Comparison of ENCODE assay signal across 9 cellular contexts in genomic region chr6:37177083-37177949, GRCh38. TPM values are rescaled to one million over a fixed set of nuclear protein-coding genes. Genes with fewer than 3 reads are reported as not detected.
A peak's percentile ranks its signal among the peaks of the same experiment; 100 is the strongest.
DNase-seq lines count a peak whose midpoint lies in the region; ATAC-seq and TF ChIP-seq lines count a peak whose summit lies in the region.
"Had no signal": no experiment of that assay in that cellular context is flagged by ENCODE, and none has a peak within 500 bp of the region (broad histone marks: within the 10 kb centered on the region; RNA-seq: fewer than 3 reads in every experiment).

No MANE protein-coding gene starts in this region.

- no peaks in the 10 kb centered on the region for H3K79me2 ChIP-seq in Karpas-422 (ENCODE audit: low read length)

- intact Hi-C loops in CD8-positive, alpha-beta T cell (cut with DNase I, micrococcal nuclease), result loop anchor here (10.0 kb wide), 2 partner anchors 337 to 573 kb away; no protein-coding TSS in a partner anchor
- intact Hi-C loops in prostate gland (cut with DNase I), result no loop called here

- no peaks in the 10 kb centered on the region for H3K9me2 ChIP-seq in Karpas-422 (replicated peaks; ENCODE audit: insufficient read depth, low read length)

- no peak for DNase-seq in CD8-positive, alpha-beta T cell
- peak; percentile 66 for DNase-seq in Karpas-422
- no peak for DNase-seq in WTC11 (ENCODE audit: low spot score)
- DNase-seq in medulla oblongata (ENCODE audit: extremely low spot score), result peak; percentile 54
- DNase-seq in NCI-H2107 treated with DMSO at 0.1 percent for 48 hours (lab: John Stamatoyannopoulos, UW; ENCODE audit: unreplicated experiment), result no peak
- DNase-seq in prostate gland (ENCODE audit: low spot score), result no peak
- DNase-seq: activated naive CD4-positive, alpha-beta T cell had no signal

- H3K9me3 ChIP-seq in CD8-positive, alpha-beta T cell (ENCODE audit: low read length), result no peaks in the 10 kb centered on the region
- H3K9me3 ChIP-seq in Karpas-422 (ENCODE audit: low read length) (no peaks in the 10 kb centered on the region), prostate gland (no peaks in the 10 kb centered on the region)

- peaks cover 84% of the 10 kb centered on the region for H3K4me1 ChIP-seq in CD8-positive, alpha-beta T cell (ENCODE audit: insufficient read depth, low read length)
- H3K4me1 ChIP-seq in Karpas-422 (ENCODE audit: low read length) (peaks cover 10% of the 10 kb centered on the region), prostate gland (replicated peaks) (peaks cover 3% of the 10 kb centered on the region)

- H3K27ac Mint-ChIP-seq in CD8-positive, alpha-beta T cell, result peak overlapping the region; percentile 87
- no peak overlapping the region for H3K27ac Mint-ChIP-seq in WTC11

- no peak for ATAC-seq in CD8-positive, alpha-beta T cell
- peak; percentile 52 for ATAC-seq in WTC11
- ATAC-seq in HG02852 (IDR thresholded peaks at IDR 0.05; ENCODE audit: unreplicated experiment), result no peak
- no peak for ATAC-seq in HG02642 (IDR thresholded peaks at IDR 0.05; ENCODE audit: poor library complexity, unreplicated experiment)

- POLR2A ChIA-PET in CD8-positive, alpha-beta T cell (lab: Charles Lee), result interaction anchor here (0.6 to 1.4 kb wide), 3 partner anchors 10 to 130 kb away, joined by 3 to 8 read pairs (median 3); no protein-coding TSS in a partner anchor
- POLR2A ChIA-PET in WTC11 (lab: Charles Lee), result interaction anchor here (0.6 to 0.9 kb wide), 2 partner anchors 38 to 112 kb away, joined by 3 to 7 read pairs; no protein-coding TSS in a partner anchor

- CTCF ChIA-PET in CD8-positive, alpha-beta T cell (lab: Charles Lee), result interaction anchor here (1.2 to 11.3 kb wide), 6 partner anchors 10 to 292 kb away, joined by 3 to 396 read pairs (median 7); partner anchors contain the start of gene C6orf89
- CTCF ChIA-PET in WTC11 (lab: Charles Lee), result interaction anchor here (0.6 to 1.6 kb wide), 8 partner anchors 33 to 159 kb away, joined by 3 to 5 read pairs (median 4); no protein-coding TSS in a partner anchor

- no peaks in the 10 kb centered on the region for H3K9me3 Mint-ChIP-seq in CD8-positive, alpha-beta T cell
- H3K9me3 Mint-ChIP-seq in WTC11, result no peaks in the 10 kb centered on the region

- H3K4me3 Mint-ChIP-seq in CD8-positive, alpha-beta T cell, result no peak overlapping the region
- no peak overlapping the region for H3K4me3 Mint-ChIP-seq in WTC11

- no peaks in the 10 kb centered on the region for H3K27me3 Mint-ChIP-seq in CD8-positive, alpha-beta T cell (ENCODE audit: low read depth)
- no peaks in the 10 kb centered on the region for H3K27me3 Mint-ChIP-seq in WTC11 (ENCODE audit: low read depth)

- 78% methylated on average over 10 of the region's 10 CpGs for WGBS in prostate gland

- no peaks in the 10 kb centered on the region for H4K20me1 ChIP-seq in Karpas-422 (ENCODE audit: insufficient read depth, low read depth, low read length)

- H3K27me3 ChIP-seq in CD8-positive, alpha-beta T cell (ENCODE audit: insufficient read depth, low read length), result no peaks in the 10 kb centered on the region
- H3K27me3 ChIP-seq in Karpas-422 (ENCODE audit: low read length), result no peaks in the 10 kb centered on the region
- no peaks in the 10 kb centered on the region for H3K27me3 ChIP-seq in prostate gland (replicated peaks; ENCODE audit: insufficient read depth)

- no peak overlapping the region for H3K4me3 ChIP-seq in CD8-positive, alpha-beta T cell (ENCODE audit: low read depth, low read length)
- H3K4me3 ChIP-seq in Karpas-422 (ENCODE audit: low read length), result no peak overlapping the region
- H3K4me3 ChIP-seq in prostate gland, result no peak overlapping the region

- TF ChIP-seq POLR2A in prostate gland (IDR thresholded peaks at IDR 0.05), result no peak

- H3K4me2 ChIP-seq in Karpas-422 (ENCODE audit: low read depth, low read length, poor library complexity, severe bottlenecking), result no peak overlapping the region

- peaks cover 32% of the 10 kb centered on the region for H3K36me3 ChIP-seq in CD8-positive, alpha-beta T cell (ENCODE audit: insufficient read depth, low read length)
- H3K36me3 ChIP-seq in Karpas-422 (ENCODE audit: insufficient read depth, low read length), result peaks cover 5% of the 10 kb centered on the region
- peaks cover 0 to 9% of the 10 kb centered on the region in 2 donors for H3K36me3 ChIP-seq in prostate gland

- TF ChIP-seq CTCF in CD8-positive, alpha-beta T cell (IDR thresholded peaks at IDR 0.05), result no peak
- TF ChIP-seq CTCF in WTC11 (IDR thresholded peaks at IDR 0.05) (no peak), prostate gland (IDR thresholded peaks at IDR 0.05) (no peak)

- H3K36me3 Mint-ChIP-seq in CD8-positive, alpha-beta T cell, result peaks cover 40% of the 10 kb centered on the region
- peaks cover 33% of the 10 kb centered on the region for H3K36me3 Mint-ChIP-seq in WTC11

- H3K27ac ChIP-seq in CD8-positive, alpha-beta T cell (ENCODE audit: low read depth, low read length), result no peak overlapping the region
- H3K27ac ChIP-seq in Karpas-422 (ENCODE audit: low read length) (no peak overlapping the region), prostate gland (no peak overlapping the region)

- H3K4me1 Mint-ChIP-seq in CD8-positive, alpha-beta T cell (ENCODE audit: low read depth), result peaks cover 74% of the 10 kb centered on the region
- peaks cover 30% of the 10 kb centered on the region for H3K4me1 Mint-ChIP-seq in WTC11

- H2AFZ ChIP-seq in Karpas-422 (ENCODE audit: low read length), result no peak overlapping the region

- no peak overlapping the region for H3K9ac ChIP-seq in Karpas-422 (ENCODE audit: low read length)

TF ChIP-seq in WTC11, 78 proteins besides CTCF, POLR2A, EP300 and RAD21:
- TF ChIP-seq NFATC4 (CRISPR knock-in tag; IDR thresholded peaks at IDR 0.05) (no peak), TCF7 (CRISPR knock-in tag; IDR thresholded peaks at IDR 0.05; ENCODE audit: low read depth) (no peak), ATF2 (CRISPR knock-in tag; IDR thresholded peaks at IDR 0.05; ENCODE audit: borderline replicate concordance, low read depth) (no peak), FOXJ3 (CRISPR knock-in tag; IDR thresholded peaks at IDR 0.05; ENCODE audit: borderline replicate concordance) (no peak), OVOL2 (CRISPR knock-in tag; IDR thresholded peaks at IDR 0.05; ENCODE audit: borderline replicate concordance) (no peak), HMGXB4 (CRISPR knock-in tag; IDR thresholded peaks at IDR 0.05) (no peak), ZNF263 (CRISPR knock-in tag; IDR thresholded peaks at IDR 0.05; ENCODE audit: low read depth) (no peak), GTF2I (CRISPR knock-in tag; conservative IDR thresholded peaks at IDR 0.05) (no peak), ZNF396 (CRISPR knock-in tag; IDR thresholded peaks at IDR 0.05; ENCODE audit: borderline replicate concordance) (no peak), TEAD4 (CRISPR knock-in tag; IDR thresholded peaks at IDR 0.05) (no peak), ZNF232 (CRISPR knock-in tag; IDR thresholded peaks at IDR 0.05) (no peak), RORB (CRISPR knock-in tag; IDR thresholded peaks at IDR 0.05) (no peak)
- TF ChIP-seq, protein P1, sequence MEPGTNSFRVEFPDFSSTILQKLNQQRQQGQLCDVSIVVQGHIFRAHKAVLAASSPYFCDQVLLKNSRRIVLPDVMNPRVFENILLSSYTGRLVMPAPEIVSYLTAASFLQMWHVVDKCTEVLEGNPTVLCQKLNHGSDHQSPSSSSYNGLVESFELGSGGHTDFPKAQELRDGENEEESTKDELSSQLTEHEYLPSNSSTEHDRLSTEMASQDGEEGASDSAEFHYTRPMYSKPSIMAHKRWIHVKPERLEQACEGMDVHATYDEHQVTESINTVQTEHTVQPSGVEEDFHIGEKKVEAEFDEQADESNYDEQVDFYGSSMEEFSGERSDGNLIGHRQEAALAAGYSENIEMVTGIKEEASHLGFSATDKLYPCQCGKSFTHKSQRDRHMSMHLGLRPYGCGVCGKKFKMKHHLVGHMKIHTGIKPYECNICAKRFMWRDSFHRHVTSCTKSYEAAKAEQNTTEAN (CRISPR knock-in tag; IDR thresholded peaks at IDR 0.05), result no peak

RNA-seq across cellular contexts. Expression of gene PIM1, which starts 7.4 kb away (rescaled TPM):
- total RNA-seq in CD8-positive, alpha-beta T cell, result 100 to 1,000 TPM; 125 TPM
- total RNA-seq in Karpas-422 (2014; rRNA removed; shearing (Covaris generic); ENCODE audit: low replicate concordance), result 1.9 and 4.0 TPM in 2 replicates
- 64.7 to 81.2 TPM (median 78.1 TPM) in 3 replicates for total RNA-seq in WTC11 (2021)
- 10 to 100 TPM in 1 of 2 donors, 1 to 10 TPM in 1; 4.8 to 35.3 TPM for total RNA-seq in prostate gland

Comparison
In these comparisons a context has a peak if more than half of its experiments do, and no peak if none do; other contexts are left out.
1. DNase-seq: peak in Karpas-422 (single experiment) and medulla oblongata (single experiment); none in CD8-positive, alpha-beta T cell (0 of 7), WTC11 (single experiment), NCI-H2107 treated with DMSO at 0.1 percent for 48 hours (single experiment) and prostate gland (single experiment).